Comparison of ENCODE assay signal across 8 cellular contexts in genomic region chr16:30950516-30951073, GRCh38. TPM values are rescaled to one million over a fixed set of nuclear protein-coding genes. Genes with fewer than 3 reads are reported as not detected.
A peak's percentile ranks its signal among the peaks of the same experiment; 100 is the strongest.
DNase-seq lines count a peak whose midpoint lies in the region; ATAC-seq and TF ChIP-seq lines count a peak whose summit lies in the region.

No MANE protein-coding gene starts in this region.

- no peak overlapping the region for H3K23ac ChIP-seq in mesenchymal stem cell (ENCODE audit: low read length in 2 of 2)

- peak overlapping the region; percentile 98 for H3K9ac ChIP-seq in mesenchymal stem cell (ENCODE audit: low read length)

- H4K91ac ChIP-seq in mesenchymal stem cell (ENCODE audit: low read length) = peak overlapping the region; percentile 5

- H3K36me3 Mint-ChIP-seq in activated naive CD4-positive, alpha-beta T cell treated with anti-CD3 and anti-CD28 coated beads, Interleukin-2, amount 10 ng/mL, durations not matched to agents 7 days and 5 days = peaks cover 12% of the 10 kb centered on the region

- no peaks in the 10 kb centered on the region for H3K9me3 Mint-ChIP-seq in activated naive CD4-positive, alpha-beta T cell treated with anti-CD3 and anti-CD28 coated beads, Interleukin-2, amount 10 ng/mL, durations not matched to agents 7 days and 5 days

- H3K4me1 ChIP-seq in body of pancreas (peaks cover 34% of the 10 kb centered on the region), mesenchymal stem cell (ENCODE audit: control insufficient read depth, insufficient read depth, low read depth, low read length) (peaks cover 31% of the 10 kb centered on the region), upper lobe of left lung (peaks cover 22 to 46% (median 31%) of the 10 kb centered on the region in 4 donors)

- H3K27ac ChIP-seq in body of pancreas (peak overlapping the region; percentile 53 to 95 (median 79)), mesenchymal stem cell (ENCODE audit: low read length, poor library complexity, severe bottlenecking) (peak overlapping the region; percentile 43), upper lobe of left lung (peak overlapping the region; percentile 86 to 99 (median 97))

- H2AK5ac ChIP-seq in mesenchymal stem cell (ENCODE audit: low read length, severe bottlenecking) = peak overlapping the region; percentile 24

- no peaks in the 10 kb centered on the region for H3K36me3 ChIP-seq in body of pancreas (replicated peaks in 1 of 2; ENCODE audit: insufficient read depth in 1 of 2, low read depth in 2 of 2)
- peaks cover 21 to 27% of the 10 kb centered on the region in 2 experiments for H3K36me3 ChIP-seq in mesenchymal stem cell (ENCODE audit: control insufficient read depth in 1 of 2, insufficient read depth in 2 of 2, low read depth in 1 of 2, low read length in 2 of 2)
- H3K36me3 ChIP-seq in upper lobe of left lung = peaks cover 0 to 12% (median 0%) of the 10 kb centered on the region in 4 donors

- no peak overlapping the region for H2BK5ac ChIP-seq in mesenchymal stem cell (ENCODE audit: low read depth, low read length, poor library complexity, severe bottlenecking)

- peaks cover 28% of the 10 kb centered on the region for H3K4me1 Mint-ChIP-seq in activated naive CD4-positive, alpha-beta T cell treated with anti-CD3 and anti-CD28 coated beads, Interleukin-2, amount 10 ng/mL, durations not matched to agents 7 days and 5 days

- no peaks in the 10 kb centered on the region for H3K27me3 Mint-ChIP-seq in activated naive CD4-positive, alpha-beta T cell treated with anti-CD3 and anti-CD28 coated beads, Interleukin-2, amount 10 ng/mL, durations not matched to agents 7 days and 5 days

- H2BK12ac ChIP-seq in mesenchymal stem cell (ENCODE audit: low read length in 2 of 2) = peak overlapping the region; percentile 4 to 96

- no peak for TF ChIP-seq EP300 in upper lobe of left lung (IDR thresholded peaks at IDR 0.05)

- peaks cover 13% of the 10 kb centered on the region for H3K79me1 ChIP-seq in mesenchymal stem cell (replicated peaks; ENCODE audit: low read length, poor library complexity, severe bottlenecking)

- H3K27ac Mint-ChIP-seq in activated naive CD4-positive, alpha-beta T cell treated with anti-CD3 and anti-CD28 coated beads, Interleukin-2, amount 10 ng/mL, durations not matched to agents 7 days and 5 days = peak overlapping the region; percentile 92

- H3K27me3 ChIP-seq in body of pancreas (no peaks in the 10 kb centered on the region), mesenchymal stem cell (ENCODE audit: control insufficient read depth in 1 of 2, insufficient read depth in 1 of 2, low read length in 2 of 2) (no peaks in the 10 kb centered on the region), upper lobe of left lung (no peaks in the 10 kb centered on the region)

- H4K8ac ChIP-seq in mesenchymal stem cell (ENCODE audit: low read length) = peak overlapping the region; percentile 68

- intact Hi-C loops in body of pancreas (cut with DNase I) = no loop called here

- no peak for TF ChIP-seq CTCF in body of pancreas (IDR thresholded peaks at IDR 0.05)
- no peak for TF ChIP-seq CTCF in upper lobe of left lung (IDR thresholded peaks at IDR 0.05)

- H3K4me3 Mint-ChIP-seq in activated naive CD4-positive, alpha-beta T cell treated with anti-CD3 and anti-CD28 coated beads, Interleukin-2, amount 10 ng/mL, durations not matched to agents 7 days and 5 days = peak overlapping the region; percentile 97

- H3K14ac ChIP-seq in mesenchymal stem cell (ENCODE audit: low read length in 2 of 2) = peak overlapping the region in 1 of 2 experiments; percentile 56

- H3K4me3 ChIP-seq in body of pancreas = no peak overlapping the region
- peak overlapping the region in 1 of 2 experiments; percentile 99 for H3K4me3 ChIP-seq in mesenchymal stem cell (ENCODE audit: insufficient read depth in 1 of 2, low read depth in 1 of 2, low read length in 2 of 2)
- H3K4me3 ChIP-seq in upper lobe of left lung = peak overlapping the region in 3 of 4 donors; percentile 89 to 99 (median 99)

- CTCF ChIA-PET in activated naive CD4-positive, alpha-beta T cell treated with anti-CD3 and anti-CD28 coated beads, Interleukin-2, amount 10 ng/mL, durations not matched to agents 7 days and 5 days (lab: Charles Lee) = interaction anchor here (0.8 to 1.4 kb wide), 5 partner anchors 9 to 18 kb away, joined by 3 to 5 read pairs (median 5); no protein-coding TSS in a partner anchor

- H3K9me3 ChIP-seq in body of pancreas = no peaks in the 10 kb centered on the region
- no peaks in the 10 kb centered on the region for H3K9me3 ChIP-seq in mesenchymal stem cell (ENCODE audit: control insufficient read depth, low read length)
- no peaks in the 10 kb centered on the region for H3K9me3 ChIP-seq in upper lobe of left lung

- no peak overlapping the region for H2BK15ac ChIP-seq in mesenchymal stem cell (ENCODE audit: low read depth, poor library complexity, severe bottlenecking)

- H3K4ac ChIP-seq in mesenchymal stem cell (ENCODE audit: low read depth in 1 of 2, low read length in 2 of 2) = peak overlapping the region; percentile 2 to 87

- no peak overlapping the region for H2BK120ac ChIP-seq in mesenchymal stem cell (ENCODE audit: low read depth, low read length)

- 71 to 84% methylated on average over 7 to 8 of the region's 8 CpGs for WGBS in body of pancreas, 2 donors
- 87% methylated on average over 7 of the region's 8 CpGs for WGBS in mesenchymal stem cell
- 68 to 74% methylated on average over 3 to 8 of the region's 8 CpGs for WGBS in upper lobe of left lung, 2 donors

- no peak overlapping the region for H2AFZ ChIP-seq in mesenchymal stem cell (ENCODE audit: low read depth, low read length)

- H3K4me2 ChIP-seq in mesenchymal stem cell (ENCODE audit: low read length, poor library complexity, severe bottlenecking) = peak overlapping the region; percentile 74

- ATAC-seq in body of pancreas (no peak), upper lobe of left lung (ENCODE audit: low FRiP score in 2 of 2) (no peak)

- DNase-seq in activated naive CD4-positive, alpha-beta T cell treated with anti-CD3 and anti-CD28 coated beads, Interleukin-2, amount 10 ng/mL, durations not matched to agents 7 days and 5 days = no peak
- DNase-seq in activated naive CD4-positive, alpha-beta T cell treated with anti-CD3 and anti-CD28 coated beads, Interleukin-2, amount 50 U/mL, for 16 hours = no peak
- DNase-seq in body of pancreas (no peak), mesenchymal stem cell (no peak), upper lobe of left lung (no peak), NAMALWA (ENCODE audit: low spot score) (no peak), NCI-H1436 (lab: John Stamatoyannopoulos, UW) (no peak), ureter (ENCODE audit: low spot score) (no peak)

- peak overlapping the region; percentile 25 to 58 for H3K18ac ChIP-seq in mesenchymal stem cell (ENCODE audit: low read depth in 1 of 2, low read length in 2 of 2)

- TF ChIP-seq POLR2A in body of pancreas (IDR thresholded peaks at IDR 0.05) (no peak), upper lobe of left lung (IDR thresholded peaks at IDR 0.05) (no peak)

RNA-seq across cellular contexts. Expression of gene ORAI3, which starts 1.7 kb away (rescaled TPM):
- total RNA-seq in body of pancreas (10 to 100 TPM in 1 of 2 donors, 1 to 10 TPM in 1; 7.9 to 27.2 TPM), upper lobe of left lung (10 to 100 TPM; 22.2 to 33.9 (median 28.4) TPM), ureter (25.9 TPM)
- 63.4 TPM for polyA plus RNA-seq in mesenchymal stem cell (2013, experiment 1 of 2)
- polyA plus RNA-seq in mesenchymal stem cell (2013, experiment 2 of 2) = 64.8 TPM

RNA-seq across cellular contexts. Expression of gene SETD1A, which starts 7.0 kb away (rescaled TPM):
- total RNA-seq in body of pancreas (10 to 100 TPM in 1 of 2 donors, 1 to 10 TPM in 1; 4.7 to 10.9 TPM), upper lobe of left lung (10 to 100 TPM in 5 of 6 donors, 1 to 10 TPM in 1; 9.1 to 30.4 (median 17.0) TPM), ureter (19.6 TPM)
- polyA plus RNA-seq in mesenchymal stem cell (2013, experiment 1 of 2) = 11.7 TPM
- 10.9 TPM for polyA plus RNA-seq in mesenchymal stem cell (2013, experiment 2 of 2)

RNA-seq across cellular contexts. Expression of gene FBXL19, which starts 27.2 kb away (rescaled TPM):
- 10 to 100 TPM in 1 of 2 donors, 1 to 10 TPM in 1; 8.6 to 21.1 TPM for total RNA-seq in body of pancreas
- 21.4 TPM for polyA plus RNA-seq in mesenchymal stem cell (2013, experiment 1 of 2)
- polyA plus RNA-seq in mesenchymal stem cell (2013, experiment 2 of 2) = 20.2 TPM
- 10 to 100 TPM in 4 of 6 donors, 1 to 10 TPM in 2; 7.3 to 40.9 (median 15.5) TPM for total RNA-seq in upper lobe of left lung
- total RNA-seq in ureter = 25.7 TPM

RNA-seq across cellular contexts. Expression of gene HSD3B7, which starts 34.4 kb away (rescaled TPM):
- 10 to 100 TPM; 20.5 to 21.4 TPM for total RNA-seq in body of pancreas
- 9.2 TPM for polyA plus RNA-seq in mesenchymal stem cell (2013, experiment 1 of 2)
- 9.4 TPM for polyA plus RNA-seq in mesenchymal stem cell (2013, experiment 2 of 2)
- 10 to 100 TPM; 10.5 to 38.8 (median 21.3) TPM for total RNA-seq in upper lobe of left lung
- total RNA-seq in ureter = 14.8 TPM

RNA-seq across cellular contexts. Expression of gene CTF1, which starts 54.2 kb away (rescaled TPM):
- total RNA-seq in body of pancreas = 1 to 10 TPM; 1.0 to 2.0 TPM
- 6.7 TPM for polyA plus RNA-seq in mesenchymal stem cell (2013, experiment 1 of 2)
- 7.0 TPM for polyA plus RNA-seq in mesenchymal stem cell (2013, experiment 2 of 2)
- 10 to 100 TPM in 2 of 6 donors, 1 to 10 TPM in 4; 4.2 to 14.5 (median 7.1) TPM for total RNA-seq in upper lobe of left lung
- 8.2 TPM for total RNA-seq in ureter

Comparison
In these comparisons a context has a peak if more than half of its experiments do, and no peak if none do; other contexts are left out.
1. H3K27ac ChIP-seq: peak in every context shown above with its lines; median percentile 97 in upper lobe of left lung; 79 in body of pancreas; 43 in mesenchymal stem cell.
2. H3K4me3 ChIP-seq: peak in upper lobe of left lung (3 of 4); none in body of pancreas (0 of 2).